15 cellular contexts compared by ENCODE assay signal in genomic region chr2:120446236-120447121, GRCh38.
"Had no signal": no experiment of that assay in that cellular context is flagged by ENCODE, and none has a peak within 500 bp of the region (broad histone marks: within the 10 kb centered on the region; RNA-seq: fewer than 3 reads in every experiment).

No MANE protein-coding gene starts in this region.

- H3K4me3 ChIP-seq: cardiac muscle cell, stomach, thoracic aorta had no signal

- H3K9me3 ChIP-seq: stomach, thoracic aorta had no signal

- DNase-seq: activated CD4-positive, alpha-beta T cell treated with anti-CD3 and anti-CD28 coated beads, Interleukin-2, amount 50 U/mL, for 1 hour; activated CD8-positive, alpha-beta memory T cell treated with anti-CD3 and anti-CD28 coated beads for 24 hours; activated CD8-positive, alpha-beta memory T cell treated with anti-CD3 and anti-CD28 coated beads, Interleukin-2, amount 50 U/mL, for 48 hours; activated gamma-delta T cell treated with Interleukin-2 at 50 U/mL for 16 hours; activated T-cell treated with anti-CD3 and anti-CD28 coated beads, Interleukin-2, amount 50 U/mL, for 48 hours; amniotic stem cell; immature natural killer cell; left ventricle myocardium superior; naive thymus-derived CD4-positive, alpha-beta T cell; small intestine; stimulated activated CD4-positive, alpha-beta T cell treated with anti-CD3 and anti-CD28 coated beads, Interleukin-4, amount 100 ng/mL, for 24 hours; stomach had no signal

- H3K36me3 ChIP-seq: cardiac muscle cell, stomach, thoracic aorta had no signal

- FAIRE-seq: small intestine had no signal

- H3K27ac ChIP-seq: cardiac muscle cell, stomach, thoracic aorta had no signal

- ATAC-seq: left ventricle myocardium superior; naive thymus-derived CD4-positive, alpha-beta T cell; stimulated activated effector memory CD8-positive, alpha-beta T cell treated with anti-CD3 and anti-CD28 coated beads, Interleukin-12 subunit alpha, Interleukin-12 subunit beta, amount 100 ng/mL, for 72 hours had no signal
